9 cellular contexts compared by ENCODE assay signal in genomic region chr12:101536069-101536674, GRCh38. TPM values are rescaled to one million over a fixed set of nuclear protein-coding genes. Genes with fewer than 3 reads are reported as not detected.
"Had no signal": no experiment of that assay in that cellular context is flagged by ENCODE, and none has a peak within 500 bp of the region (broad histone marks: within the 10 kb centered on the region; RNA-seq: fewer than 3 reads in every experiment).

No MANE protein-coding gene starts in this region.

- DNase-seq: GM23248, GOT3, H7, IMR-90 had no signal

- H3K36me3 ChIP-seq: HAP-1 had no signal

- ATAC-seq: HCT116, K562 had no signal

- H3K9me3 ChIP-seq: HAP-1 had no signal

- H3K4me3 ChIP-seq: GM23248, HAP-1, K562 had no signal

- H3K4me1 ChIP-seq: HAP-1 had no signal

- H3K27ac ChIP-seq: GM23248 had no signal

RNA-seq across cellular contexts. Expression of gene MYBPC1, which starts 58.6 kb away (rescaled TPM):
- total RNA-seq: GM23248, H4, H7, HT-29, IMR-90, K562 had no signal
